ENCODE assay signal across 35 cellular contexts in genomic region chr20:40545478-40545877, GRCh38.
"Had no signal": no experiment of that assay in that cellular context is flagged by ENCODE, and none has a peak within 500 bp of the region (broad histone marks: within the 10 kb centered on the region; RNA-seq: fewer than 3 reads in every experiment).

No MANE protein-coding gene starts in this region.

- H3K36me3 Mint-ChIP-seq: activated CD4-positive, alpha-beta memory T cell treated with anti-CD3 and anti-CD28 coated beads for 36 hours; activated naive CD4-positive, alpha-beta T cell treated with anti-CD3 and anti-CD28 coated beads, Interleukin-2, amount 50 U/mL, for 72 hours; activated naive CD8-positive, alpha-beta T cell treated with anti-CD3 and anti-CD28 coated beads for 36 hours had no signal

- H3K4me1 ChIP-seq: adrenal gland, body of pancreas, breast epithelium had no signal

- H3K9me3 Mint-ChIP-seq: activated B cell treated with CpG ODN at 0.5 μM for 24 hours; activated CD4-positive, alpha-beta memory T cell treated with anti-CD3 and anti-CD28 coated beads for 36 hours; activated CD4-positive, alpha-beta T cell treated with anti-CD3 and anti-CD28 coated beads, Interleukin-2, amount 10 ng/mL, durations not matched to agents 24 days and 14 days; activated CD8-positive, alpha-beta T cell treated with anti-CD3 and anti-CD28 coated beads for 36 hours; activated naive CD4-positive, alpha-beta T cell treated with anti-CD3 and anti-CD28 coated beads for 36 hours; activated naive CD4-positive, alpha-beta T cell treated with anti-CD3 and anti-CD28 coated beads, Interleukin-2, amount 50 U/mL, for 72 hours; activated naive CD8-positive, alpha-beta T cell treated with anti-CD3 and anti-CD28 coated beads for 36 hours; activated T-cell treated with anti-CD3 and anti-CD28 coated beads, Interleukin-2, amount 50 U/mL, for 4 hours; activated T-helper 1 cell treated with anti-CD3 and anti-CD28 coated beads, Interleukin-12 subunit alpha, Interleukin-12 subunit beta, Interleukin-2, Interleukin-4 antibody, amounts not matched to agents 30 ng/mL and 10 ng/mL and 1 ng/mL, durations not matched to agents 14 hours and 24 hours and 36 hours; activated T-helper 17 cell treated with anti-CD3 and anti-CD28 coated beads, Interleukin-2, amount 50 U/mL, for 72 hours; T-helper 1 cell treated with Interleukin-12 subunit alpha and Interleukin-12 subunit beta and Interleukin-4 antibody, amounts not matched to agents 30 μg/mL and 1 μg/mL, for 36 hours; T-helper 2 cell treated with Interferon-gamma antibody and Interleukin-4, amounts not matched to agents 5 μg/mL and 100 μg/mL, for 36 hours had no signal

- H3K4me3 ChIP-seq: adrenal gland, body of pancreas, breast epithelium had no signal

- ATAC-seq: activated CD8-positive, alpha-beta T cell treated with anti-CD3 and anti-CD28 coated beads for 36 hours; activated naive CD4-positive, alpha-beta T cell treated with anti-CD3 and anti-CD28 coated beads, Interleukin-2, amount 50 U/mL, for 72 hours; activated T-cell treated with anti-CD3 and anti-CD28 coated beads, Interleukin-2, amount 50 U/mL, for 4 hours; activated T-cell treated with anti-CD3 and anti-CD28 coated beads, Interleukin-2, amount 50 U/mL, for 72 hours; activated T-helper 17 cell treated with anti-CD3 and anti-CD28 coated beads, Interleukin-2, amount 50 U/mL, for 72 hours; body of pancreas had no signal

- H3K4me3 Mint-ChIP-seq: activated B cell treated with CpG ODN at 0.5 μM for 24 hours; activated CD4-positive, alpha-beta memory T cell treated with anti-CD3 and anti-CD28 coated beads for 36 hours; activated CD4-positive, alpha-beta T cell treated with anti-CD3 and anti-CD28 coated beads, Interleukin-2, amount 10 ng/mL, durations not matched to agents 24 days and 14 days; activated CD8-positive, alpha-beta T cell treated with anti-CD3 and anti-CD28 coated beads for 36 hours; activated naive CD4-positive, alpha-beta T cell treated with anti-CD3 and anti-CD28 coated beads for 36 hours; activated naive CD8-positive, alpha-beta T cell treated with anti-CD3 and anti-CD28 coated beads for 36 hours; activated T-cell treated with anti-CD3 and anti-CD28 coated beads, Interleukin-2, amount 50 U/mL, for 4 hours; activated T-cell treated with anti-CD3 and anti-CD28 coated beads, Interleukin-2, amount 50 U/mL, for 72 hours; activated T-helper 1 cell treated with anti-CD3 and anti-CD28 coated beads, Interleukin-12 subunit alpha, Interleukin-12 subunit beta, Interleukin-2, Interleukin-4 antibody, amounts not matched to agents 30 ng/mL and 10 ng/mL and 1 ng/mL, durations not matched to agents 14 hours and 24 hours and 36 hours; activated T-helper 17 cell treated with anti-CD3 and anti-CD28 coated beads, Interleukin-2, amount 50 U/mL, for 72 hours; T-helper 1 cell treated with Interleukin-12 subunit alpha and Interleukin-12 subunit beta and Interleukin-4 antibody, amounts not matched to agents 30 μg/mL and 1 μg/mL, for 36 hours; T-helper 2 cell treated with Interferon-gamma antibody and Interleukin-4, amounts not matched to agents 5 μg/mL and 100 μg/mL, for 36 hours had no signal

- H3K4me1 Mint-ChIP-seq: activated B cell treated with CpG ODN at 0.5 μM for 24 hours; activated CD4-positive, alpha-beta T cell treated with anti-CD3 and anti-CD28 coated beads, Interleukin-2, amount 10 ng/mL, durations not matched to agents 24 days and 14 days; activated naive CD8-positive, alpha-beta T cell treated with anti-CD3 and anti-CD28 coated beads for 36 hours; activated T-helper 17 cell treated with anti-CD3 and anti-CD28 coated beads, Interleukin-2, amount 50 U/mL, for 72 hours had no signal

- H3K27ac Mint-ChIP-seq: activated B cell treated with CpG ODN at 0.5 μM for 24 hours; activated CD4-positive, alpha-beta memory T cell treated with anti-CD3 and anti-CD28 coated beads for 36 hours; activated CD4-positive, alpha-beta T cell treated with anti-CD3 and anti-CD28 coated beads, Interleukin-2, amount 10 ng/mL, durations not matched to agents 24 days and 14 days; activated CD8-positive, alpha-beta T cell treated with anti-CD3 and anti-CD28 coated beads for 36 hours; activated naive CD4-positive, alpha-beta T cell treated with anti-CD3 and anti-CD28 coated beads for 36 hours; activated naive CD4-positive, alpha-beta T cell treated with anti-CD3 and anti-CD28 coated beads, Interleukin-2, amount 50 U/mL, for 72 hours; activated naive CD8-positive, alpha-beta T cell treated with anti-CD3 and anti-CD28 coated beads for 36 hours; activated T-cell treated with anti-CD3 and anti-CD28 coated beads, Interleukin-2, amount 50 U/mL, for 72 hours; activated T-helper 1 cell treated with anti-CD3 and anti-CD28 coated beads, Interleukin-12 subunit alpha, Interleukin-12 subunit beta, Interleukin-2, Interleukin-4 antibody, amounts not matched to agents 30 ng/mL and 10 ng/mL and 1 ng/mL, durations not matched to agents 14 hours and 24 hours and 36 hours; activated T-helper 17 cell treated with anti-CD3 and anti-CD28 coated beads, Interleukin-2, amount 50 U/mL, for 72 hours; T-helper 1 cell treated with Interleukin-12 subunit alpha and Interleukin-12 subunit beta and Interleukin-4 antibody, amounts not matched to agents 30 μg/mL and 1 μg/mL, for 36 hours; T-helper 2 cell treated with Interferon-gamma antibody and Interleukin-4, amounts not matched to agents 5 μg/mL and 100 μg/mL, for 36 hours had no signal

- DNase-seq: activated B cell treated with CpG ODN at 0.5 μM for 24 hours; activated CD4-positive, alpha-beta memory T cell treated with anti-CD3 and anti-CD28 coated beads for 36 hours; activated CD4-positive, alpha-beta T cell treated with anti-CD3 and anti-CD28 coated beads for 4 hours; activated CD4-positive, alpha-beta T cell treated with anti-CD3 and anti-CD28 coated beads, Interleukin-2, amount 10 ng/mL, durations not matched to agents 24 days and 14 days; activated CD4-positive, alpha-beta T cell treated with anti-CD3 and anti-CD28 coated beads, Interleukin-2, amount 50 U/mL, for 1 hour; activated CD4-positive, alpha-beta T cell treated with anti-CD3 and anti-CD28 coated beads, Interleukin-2, amount 50 U/mL, for 4 hours; activated CD4-positive, CD25-positive, alpha-beta regulatory T cell treated with anti-CD3 and anti-CD28 coated beads, Interleukin-2, amount 50 U/mL, for 72 hours; activated CD8-positive, alpha-beta memory T cell treated with anti-CD3 and anti-CD28 coated beads, Interleukin-2, amount 50 U/mL, for 4 hours; activated CD8-positive, alpha-beta T cell treated with anti-CD3 and anti-CD28 coated beads for 36 hours; activated effector memory CD4-positive, alpha-beta T cell treated with anti-CD3 and anti-CD28 coated beads, Interleukin-2, amount 50 U/mL, for 16 hours; activated gamma-delta T cell treated with Interleukin-2 at 50 U/mL for 16 hours; activated naive CD4-positive, alpha-beta T cell; activated naive CD4-positive, alpha-beta T cell treated with anti-CD3 and anti-CD28 coated beads for 36 hours; activated naive CD4-positive, alpha-beta T cell treated with anti-CD3 and anti-CD28 coated beads, Interleukin-2, amount 50 U/mL, for 16 hours; activated naive CD8-positive, alpha-beta T cell treated with anti-CD3 and anti-CD28 coated beads for 36 hours; activated T-cell treated with anti-CD3 and anti-CD28 coated beads for 4 hours; activated T-cell treated with anti-CD3 and anti-CD28 coated beads, Interleukin-2, amount 50 U/mL, for 1 hour; activated T-cell treated with anti-CD3 and anti-CD28 coated beads, Interleukin-2, amount 50 U/mL, for 4 hours; activated T-cell treated with anti-CD3 and anti-CD28 coated beads, Interleukin-2, amount 50 U/mL, for 72 hours; adrenal gland; amniotic stem cell; aorta; body of pancreas; brain microvascular endothelial cell; central memory CD4-positive, alpha-beta T cell; T-helper 1 cell; T-helper 2 cell; T-helper 9 cell had no signal

- H3K27me3 ChIP-seq: adrenal gland, body of pancreas, brain microvascular endothelial cell, breast epithelium had no signal

- H3K27ac ChIP-seq: adrenal gland, body of pancreas, brain microvascular endothelial cell, breast epithelium, VCaP had no signal

- H3K27me3 Mint-ChIP-seq: activated CD4-positive, alpha-beta T cell treated with anti-CD3 and anti-CD28 coated beads, Interleukin-2, amount 10 ng/mL, durations not matched to agents 24 days and 14 days had no signal

- H3K36me3 ChIP-seq: adrenal gland, brain microvascular endothelial cell, breast epithelium had no signal

- H3K9me3 ChIP-seq: adrenal gland, body of pancreas, breast epithelium had no signal
